In the genomic region with DNA sequence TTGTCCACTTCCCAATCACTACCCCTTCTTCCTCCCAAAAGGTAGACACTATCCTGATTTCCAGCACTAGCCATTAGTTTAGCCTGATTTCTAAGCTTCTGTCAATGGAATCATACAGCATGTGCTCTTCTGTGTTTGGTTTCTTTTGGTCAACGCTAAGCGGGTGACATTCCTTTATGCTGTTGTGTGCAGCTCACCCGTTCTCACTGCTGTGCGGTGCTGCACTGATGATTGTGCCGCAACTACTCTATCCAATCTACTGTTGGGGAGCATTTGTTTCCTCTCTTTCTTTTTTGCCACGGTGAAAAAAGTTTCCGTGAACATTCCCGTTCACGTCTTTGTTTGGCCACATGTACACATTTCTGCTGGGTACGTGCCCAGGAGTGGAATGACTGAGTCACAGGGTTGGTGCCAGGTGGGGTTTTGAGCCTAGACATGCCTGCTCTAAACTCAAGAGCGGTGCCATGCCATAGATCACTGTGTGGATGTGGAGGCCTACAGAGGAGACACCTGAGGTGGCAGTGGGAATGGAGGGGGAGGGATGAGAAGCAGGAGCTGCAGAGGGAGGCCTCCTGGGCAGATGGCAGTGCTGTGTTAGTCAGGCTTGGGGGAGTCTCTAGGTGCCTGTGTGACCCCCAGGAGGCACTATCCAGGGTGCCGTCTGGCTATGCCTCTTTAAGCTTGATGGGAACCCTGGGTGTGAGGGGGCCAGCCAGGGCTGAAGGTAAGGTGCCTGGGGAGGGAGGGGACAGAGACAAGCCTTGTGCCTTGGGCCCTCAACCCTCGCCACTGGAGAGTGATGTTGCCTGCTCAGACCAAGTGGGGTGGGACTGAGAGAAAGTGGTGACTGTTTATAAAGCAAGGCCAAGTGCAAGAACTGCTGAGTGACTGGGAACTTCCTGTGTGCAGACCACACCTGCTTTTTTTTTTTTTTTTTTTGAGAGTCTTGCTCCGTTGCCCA, we compare ENCODE assay signal across 8 cellular contexts. TPM values are rescaled to one million over a fixed set of nuclear protein-coding genes. Genes with fewer than 3 reads are reported as not detected.
DNase-seq lines count a peak whose midpoint lies in the region; ATAC-seq and TF ChIP-seq lines count a peak whose summit lies in the region.

No MANE protein-coding gene starts in this region.

- no peaks in the 10 kb centered on the region for H3K9me3 Mint-ChIP-seq in Calu3 (ENCODE audit: low read depth, unreplicated experiment)

- CTCF ChIA-PET in Calu3 (lab: Charles Lee) = interaction anchor here (0.7 to 1.2 kb wide), 2 partner anchors 23 to 75 kb away, joined by 5 to 10 read pairs; no protein-coding TSS in a partner anchor

- peaks cover 4% of the 10 kb centered on the region for H3K36me3 Mint-ChIP-seq in Calu3 (ENCODE audit: insufficient read depth, unreplicated experiment)

- intact Hi-C loops in Calu3 (cut with micrococcal nuclease; ENCODE audit: unreplicated experiment) = no loop called here

- H3K4me1 Mint-ChIP-seq in Calu3 (ENCODE audit: low read depth, unreplicated experiment) = peaks cover 66% of the 10 kb centered on the region

- ATAC-seq in GM21619 (IDR thresholded peaks at IDR 0.05; ENCODE audit: unreplicated experiment) (peak; percentile 67), gastroesophageal sphincter (no peak), HG03280 (IDR thresholded peaks at IDR 0.05; ENCODE audit: unreplicated experiment) (no peak)

- H3K27ac ChIP-seq in gastroesophageal sphincter = peak overlapping the region in 3 of 4 donors; percentile 50 to 59 (median 54)

- H3K4me1 ChIP-seq in gastroesophageal sphincter = peaks cover 0 to 14% (median 0%) of the 10 kb centered on the region in 3 donors
- no peaks in the 10 kb centered on the region; the same call in 1 of the 2 replicates for H3K4me1 ChIP-seq in BE2C

- DNase-seq in EL (peak; percentile 38), M059J (ENCODE audit: low read depth) (peak; percentile 83), SIG-M5 treated with dmso at 0.1 percent for 504 hours (lab: John Stamatoyannopoulos, UW; ENCODE audit: unreplicated experiment) (no peak), BE2C (no peak), Calu3 (no peak)

- no peak for TF ChIP-seq CTCF in gastroesophageal sphincter (IDR thresholded peaks at IDR 0.05)
- TF ChIP-seq CTCF in BE2C (IDR thresholded peaks at IDR 0.05; ENCODE audit: low read depth, low read length) = no peak
- no peak for TF ChIP-seq CTCF in Calu3 (IDR thresholded peaks at IDR 0.05; ENCODE audit: unreplicated experiment)

- H3K4me3 ChIP-seq in gastroesophageal sphincter (no peak overlapping the region), BE2C (ENCODE audit: low read depth, low read length) (no peak overlapping the region)

- H3K27ac Mint-ChIP-seq in Calu3 (ENCODE audit: unreplicated experiment) = no peak overlapping the region

- BruUV-seq in Calu3 (replicated peaks; lab: Mats Ljungman, UMichigan) = no TSS peak

- TF ChIP-seq POLR2A in gastroesophageal sphincter (IDR thresholded peaks at IDR 0.05) = no peak

- no peaks in the 10 kb centered on the region for H3K27me3 Mint-ChIP-seq in Calu3 (ENCODE audit: unreplicated experiment)

- H3K9me3 ChIP-seq in gastroesophageal sphincter = no peaks in the 10 kb centered on the region
- H3K9me3 ChIP-seq in BE2C = no peaks in the 10 kb centered on the region

- no peak overlapping the region for H3K4me3 Mint-ChIP-seq in Calu3 (ENCODE audit: low read depth, unreplicated experiment)

- 80 to 88% methylated on average over 1 to 13 of the region's 14 CpGs for WGBS in gastroesophageal sphincter (ENCODE audit: low coverage in 1 of 2), 2 donors

- peaks cover 48% of the 10 kb centered on the region for H3K27me3 ChIP-seq in gastroesophageal sphincter
- H3K27me3 ChIP-seq in BE2C = no peaks in the 10 kb centered on the region

- H3K36me3 ChIP-seq in gastroesophageal sphincter (no peaks in the 10 kb centered on the region), BE2C (no peaks in the 10 kb centered on the region)

- TF ChIP-seq EP300 in gastroesophageal sphincter (IDR thresholded peaks at IDR 0.05) = no peak

RNA-seq across cellular contexts. Expression of a gene that starts 11.4 kb away (rescaled TPM):
- total RNA-seq in M059J (2014; rRNA removed; shearing (Covaris generic)) = 0.49 and 1.9 TPM in 2 replicates
- total RNA-seq in gastroesophageal sphincter (10 to 100 TPM in 1 of 4 donors, 1 to 10 TPM in 3; 4.4 to 17.2 (median 5.9) TPM), Calu3 (2022) (2.9 and 3.6 TPM in 2 replicates)
- 1.9 TPM for polyA plus RNA-seq in BE2C (2012; ENCODE audit: insufficient read depth, insufficient read length, low read depth)

Comparison
In these comparisons a context has a peak if more than half of its experiments do, and no peak if none do; other contexts are left out.
1. DNase-seq: peak in EL (single experiment) and M059J (single experiment); none in SIG-M5 treated with dmso at 0.1 percent for 504 hours (single experiment), BE2C (single experiment) and Calu3 (single experiment).